In genomic region chr11:26043665-26044064, GRCh38 we compare ENCODE assay signal across 1 cellular context.
TF ChIP-seq lines count a peak whose summit lies in the region.

No MANE protein-coding gene starts in this region.

TF ChIP-seq in GM12878, 131 proteins besides CTCF, POLR2A, EP300 and RAD21 (continued from another document):
- TF ChIP-seq PBX3 (IDR thresholded peaks at IDR 0.05; ENCODE audit: insufficient replicate concordance, low read depth, low read length) (no peak), DPF2 (IDR thresholded peaks at IDR 0.05) (peak; percentile 56; the same call in 1 of the 2 replicates)
